Comparison of ENCODE assay signal across 1 cellular context in the genomic region with DNA sequence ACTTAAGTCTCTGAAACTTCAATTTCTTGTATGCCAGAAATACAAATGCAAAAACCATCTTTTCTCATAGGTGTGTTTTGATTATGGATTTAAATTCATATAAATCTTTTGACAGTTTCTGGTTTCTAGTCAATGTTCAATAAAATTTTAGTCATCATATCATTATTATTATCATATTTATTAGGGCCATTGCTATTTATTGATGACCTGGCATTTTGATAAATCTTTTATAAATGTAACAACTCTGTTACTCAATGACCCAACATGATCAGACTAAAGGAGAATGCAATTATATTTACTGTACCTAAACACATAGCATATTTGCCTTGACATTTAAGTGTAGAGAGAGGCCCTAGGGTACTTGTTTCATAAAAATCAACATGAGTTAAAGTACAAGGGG.
A peak's percentile ranks its signal among the peaks of the same experiment; 100 is the strongest.
TF ChIP-seq lines count a peak whose summit lies in the region.

No MANE protein-coding gene starts in this region.

TF ChIP-seq in HepG2, 621 proteins besides CTCF, POLR2A, EP300 and RAD21 (continued from another document):
- TF ChIP-seq NAIF1 (CRISPR knock-in tag; IDR thresholded peaks at IDR 0.05; ENCODE audit: borderline replicate concordance) (no peak), MAFK (conservative IDR thresholded peaks at IDR 0.05 in 1 of 2, IDR thresholded peaks at IDR 0.05 in 1 of 2; ENCODE audit: low read length in 2 of 2) (peak; percentile 89 to 94), ZBTB7B (CRISPR knock-in tag; IDR thresholded peaks at IDR 0.05) (no peak)
- TF ChIP-seq, protein P1, sequence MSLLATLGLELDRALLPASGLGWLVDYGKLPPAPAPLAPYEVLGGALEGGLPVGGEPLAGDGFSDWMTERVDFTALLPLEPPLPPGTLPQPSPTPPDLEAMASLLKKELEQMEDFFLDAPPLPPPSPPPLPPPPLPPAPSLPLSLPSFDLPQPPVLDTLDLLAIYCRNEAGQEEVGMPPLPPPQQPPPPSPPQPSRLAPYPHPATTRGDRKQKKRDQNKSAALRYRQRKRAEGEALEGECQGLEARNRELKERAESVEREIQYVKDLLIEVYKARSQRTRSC (CRISPR knock-in tag; IDR thresholded peaks at IDR 0.05; ENCODE audit: low read depth) = no peak
